In the genomic region with DNA sequence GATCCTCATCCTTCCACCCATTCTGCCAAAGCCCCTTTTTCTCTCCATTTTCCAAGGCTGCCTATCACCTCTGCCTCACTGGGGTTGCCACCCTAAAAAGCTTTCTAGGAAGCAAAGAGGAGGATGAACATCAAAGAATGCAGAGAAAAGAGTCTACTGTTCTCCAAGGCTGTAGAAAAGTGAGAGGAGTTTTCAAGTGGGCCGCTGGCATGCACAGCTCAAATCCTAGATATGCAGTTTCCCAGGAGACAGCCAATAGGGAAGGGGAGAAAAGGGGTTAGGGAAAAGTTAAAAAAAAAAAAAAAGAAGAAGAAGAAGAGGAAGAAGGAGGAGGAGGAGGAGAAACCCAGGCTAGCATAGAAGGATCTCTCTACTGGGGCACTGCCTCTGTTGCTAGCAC, we compare ENCODE assay signal across 10 cellular contexts. TPM values are rescaled to one million over a fixed set of nuclear protein-coding genes. Genes with fewer than 3 reads are reported as not detected.
DNase-seq lines count a peak whose midpoint lies in the region; ATAC-seq, FAIRE-seq and TF ChIP-seq lines count a peak whose summit lies in the region.
"Had no signal": no experiment of that assay in that cellular context is flagged by ENCODE, and none has a peak within 500 bp of the region (broad histone marks: within the 10 kb centered on the region; RNA-seq: fewer than 3 reads in every experiment).

No MANE protein-coding gene starts in this region.

- H3K27me3 ChIP-seq in CD4-positive, alpha-beta T cell (ENCODE audit: control insufficient read depth, insufficient read depth, low read length) = no peaks in the 10 kb centered on the region

- H3K4me3 Mint-ChIP-seq in CD4-positive, alpha-beta T cell = peak overlapping the region; percentile 100
- H3K4me3 Mint-ChIP-seq in activated naive CD8-positive, alpha-beta T cell treated with anti-CD3 and anti-CD28 coated beads for 36 hours = peak overlapping the region; percentile 99
- H3K4me3 Mint-ChIP-seq in natural killer cell treated with Interleukin-12 subunit alpha and Interleukin-12 subunit beta and Interleukin-15 and Interleukin-18, amount 100 ng/mL, for 72 hours = peak overlapping the region; percentile 100
- H3K4me3 Mint-ChIP-seq: endodermal cell had no signal

- no peak for DNase-seq in CD4-positive, alpha-beta T cell
- DNase-seq in activated naive CD8-positive, alpha-beta T cell treated with anti-CD3 and anti-CD28 coated beads for 36 hours = no peak
- DNase-seq in natural killer cell treated with Interleukin-12 subunit alpha and Interleukin-12 subunit beta and Interleukin-15 and Interleukin-18, amount 100 ng/mL, for 72 hours (ENCODE audit: low spot score) = no peak
- DNase-seq in GM19240 (ENCODE audit: insufficient read length, low spot score) (no peak), kidney tubule cell (ENCODE audit: low spot score) (no peak), frontal cortex (ENCODE audit: low spot score in 2 of 2) (no peak), NCI-H82 treated with DMSO at 0.1 percent for 48 hours (lab: John Stamatoyannopoulos, UW; ENCODE audit: unreplicated experiment) (no peak)
- DNase-seq: endodermal cell, NCI-H748 treated with DMSO at 0.1 percent for 48 hours had no signal

- CTCF ChIA-PET in CD4-positive, alpha-beta T cell (lab: Charles Lee) = interaction anchor here (0.9 to 3.0 kb wide), 4 partner anchors 9 to 44 kb away, joined by 3 to 12 read pairs (median 6); no protein-coding TSS in a partner anchor

- no peaks in the 10 kb centered on the region for H3K27me3 Mint-ChIP-seq in CD4-positive, alpha-beta T cell
- no peaks in the 10 kb centered on the region for H3K27me3 Mint-ChIP-seq in activated naive CD8-positive, alpha-beta T cell treated with anti-CD3 and anti-CD28 coated beads for 36 hours
- no peaks in the 10 kb centered on the region for H3K27me3 Mint-ChIP-seq in natural killer cell treated with Interleukin-12 subunit alpha and Interleukin-12 subunit beta and Interleukin-15 and Interleukin-18, amount 100 ng/mL, for 72 hours

- FAIRE-seq in frontal cortex (lab: Jason Lieb, UNC) = no peak

- H3K9me3 ChIP-seq in CD4-positive, alpha-beta T cell (ENCODE audit: control insufficient read depth, low read length) = no peaks in the 10 kb centered on the region

- no peak for TF ChIP-seq CTCF in CD4-positive, alpha-beta T cell (IDR thresholded peaks at IDR 0.05)

- H3K36me3 Mint-ChIP-seq in CD4-positive, alpha-beta T cell (ENCODE audit: low read depth) = peaks cover 53% of the 10 kb centered on the region
- peaks cover 49% of the 10 kb centered on the region for H3K36me3 Mint-ChIP-seq in activated naive CD8-positive, alpha-beta T cell treated with anti-CD3 and anti-CD28 coated beads for 36 hours
- peaks cover 47% of the 10 kb centered on the region for H3K36me3 Mint-ChIP-seq in natural killer cell treated with Interleukin-12 subunit alpha and Interleukin-12 subunit beta and Interleukin-15 and Interleukin-18, amount 100 ng/mL, for 72 hours

- H3K4me1 Mint-ChIP-seq in CD4-positive, alpha-beta T cell (ENCODE audit: low read depth) = peaks cover 86% of the 10 kb centered on the region
- peaks cover 68% of the 10 kb centered on the region for H3K4me1 Mint-ChIP-seq in activated naive CD8-positive, alpha-beta T cell treated with anti-CD3 and anti-CD28 coated beads for 36 hours
- peaks cover 57 to 81% of the 10 kb centered on the region in 2 donors for H3K4me1 Mint-ChIP-seq in natural killer cell treated with Interleukin-12 subunit alpha and Interleukin-12 subunit beta and Interleukin-15 and Interleukin-18, amount 100 ng/mL, for 72 hours (ENCODE audit: low read depth in 2 of 2)

- POLR2A ChIA-PET in CD4-positive, alpha-beta T cell (lab: Charles Lee) = interaction anchor here (0.6 to 4.2 kb wide), 11 partner anchors 8 to 396 kb away, joined by 3 to 49 read pairs (median 6); a partner anchor contains a TSS

- intact Hi-C loops in CD4-positive, alpha-beta T cell (cut with DNase I, micrococcal nuclease) = loop anchor here (1.0 to 5.0 kb wide), 2 partner anchors 19 to 134 kb away; no protein-coding TSS in a partner anchor

- no peak for ATAC-seq in CD4-positive, alpha-beta T cell (ENCODE audit: poor library complexity)
- ATAC-seq in GM18907 (IDR thresholded peaks at IDR 0.05; ENCODE audit: unreplicated experiment) = peak; percentile 1
- no peak for ATAC-seq in natural killer cell treated with Interleukin-12 subunit alpha and Interleukin-12 subunit beta and Interleukin-15 and Interleukin-18, amount 100 ng/mL, for 72 hours

- H3K27ac ChIP-seq in CD4-positive, alpha-beta T cell (ENCODE audit: low read depth, low read length) = peak overlapping the region; percentile 76

- peak overlapping the region; percentile 96 for H3K27ac Mint-ChIP-seq in CD4-positive, alpha-beta T cell
- H3K27ac Mint-ChIP-seq in activated naive CD8-positive, alpha-beta T cell treated with anti-CD3 and anti-CD28 coated beads for 36 hours = peak overlapping the region; percentile 98
- H3K27ac Mint-ChIP-seq in natural killer cell treated with Interleukin-12 subunit alpha and Interleukin-12 subunit beta and Interleukin-15 and Interleukin-18, amount 100 ng/mL, for 72 hours = peak overlapping the region; percentile 99 to 100

- no peaks in the 10 kb centered on the region for H3K9me3 Mint-ChIP-seq in CD4-positive, alpha-beta T cell
- no peaks in the 10 kb centered on the region for H3K9me3 Mint-ChIP-seq in activated naive CD8-positive, alpha-beta T cell treated with anti-CD3 and anti-CD28 coated beads for 36 hours
- no peaks in the 10 kb centered on the region for H3K9me3 Mint-ChIP-seq in natural killer cell treated with Interleukin-12 subunit alpha and Interleukin-12 subunit beta and Interleukin-15 and Interleukin-18, amount 100 ng/mL, for 72 hours
- H3K9me3 Mint-ChIP-seq: endodermal cell had no signal

RNA-seq across cellular contexts. Expression of a gene that starts 0.7 kb away (rescaled TPM):
- total RNA-seq in CD4-positive, alpha-beta T cell = 1 to 10 TPM; 6.7 to 7.8 TPM
- total RNA-seq in activated naive CD8-positive, alpha-beta T cell treated with anti-CD3 and anti-CD28 coated beads for 36 hours = 10 to 100 TPM; 46.2 to 47.9 TPM
- total RNA-seq in natural killer cell treated with Interleukin-12 subunit alpha and Interleukin-12 subunit beta and Interleukin-15 and Interleukin-18, amount 100 ng/mL, for 72 hours = 100 to 1,000 TPM; 219 to 220 TPM
- 0.82 TPM for total RNA-seq in frontal cortex
- total RNA-seq: endodermal cell had no signal

RNA-seq across cellular contexts. Expression of a gene that starts 55.5 kb away (rescaled TPM):
- total RNA-seq in CD4-positive, alpha-beta T cell = 1 to 10 TPM in 1 of 2 experiments, under 1 TPM in 1; 0.71 to 2.3 TPM
- total RNA-seq in activated naive CD8-positive, alpha-beta T cell treated with anti-CD3 and anti-CD28 coated beads for 36 hours = under 1 TPM; 0.64 to 0.78 TPM
- 10 to 100 TPM in 1 of 2 donors, 1 to 10 TPM in 1; 5.3 to 21.2 TPM for total RNA-seq in natural killer cell treated with Interleukin-12 subunit alpha and Interleukin-12 subunit beta and Interleukin-15 and Interleukin-18, amount 100 ng/mL, for 72 hours
- total RNA-seq in frontal cortex = 2.9 TPM

Comparison
In these comparisons a context has a peak if more than half of its experiments do, and no peak if none do; other contexts are left out.
1. RNA of a gene that starts 0.7 kb away (total RNA-seq): 219 to 220 TPM in natural killer cell treated with Interleukin-12 subunit alpha and Interleukin-12 subunit beta and Interleukin-15 and Interleukin-18, amount 100 ng/mL, for 72 hours and 46.2 to 47.9 TPM in activated naive CD8-positive, alpha-beta T cell treated with anti-CD3 and anti-CD28 coated beads for 36 hours; 6.7 to 7.8 TPM in CD4-positive, alpha-beta T cell and 0.82 TPM in frontal cortex (single experiment); every median in the first group is over 4 times any median in the second.
2. Peak in every context shown above with its lines, with median percentiles within 50 percentile points of each other: H3K27ac Mint-ChIP-seq and H3K4me3 Mint-ChIP-seq.